Comparison of ENCODE assay signal across 16 cellular contexts in the genomic region with DNA sequence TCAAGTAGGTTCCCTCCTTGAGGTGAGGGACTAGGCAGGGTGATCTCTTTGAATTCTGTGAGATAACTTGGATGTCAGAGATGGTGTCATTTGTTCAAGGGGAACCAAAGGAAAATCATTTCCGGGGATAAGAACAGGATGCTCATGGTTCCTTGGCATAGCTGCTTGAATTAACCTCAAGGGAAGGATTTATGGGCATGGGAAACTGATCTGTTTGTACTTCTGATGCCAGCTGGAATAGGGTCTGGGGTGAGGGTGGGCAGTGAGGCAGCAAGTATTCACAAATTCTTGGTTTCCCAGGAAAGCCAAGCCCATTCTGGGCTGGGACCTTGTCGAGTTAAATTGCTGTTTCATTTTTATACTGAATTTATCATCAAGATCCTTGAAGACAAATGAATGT. TPM values are rescaled to one million over a fixed set of nuclear protein-coding genes. Genes with fewer than 3 reads are reported as not detected.
DNase-seq lines count a peak whose midpoint lies in the region; ATAC-seq and TF ChIP-seq lines count a peak whose summit lies in the region.
"Had no signal": no experiment of that assay in that cellular context is flagged by ENCODE, and none has a peak within 500 bp of the region (broad histone marks: within the 10 kb centered on the region; RNA-seq: fewer than 3 reads in every experiment).

No MANE protein-coding gene starts in this region.

- H3K27me3 Mint-ChIP-seq in HFFc6 (ENCODE audit: insufficient read depth) (no peaks in the 10 kb centered on the region), nephron (ENCODE audit: low read depth) (no peaks in the 10 kb centered on the region)
- H3K27me3 Mint-ChIP-seq in central memory CD8-positive, alpha-beta T cell = no peaks in the 10 kb centered on the region

- H3K4me3 ChIP-seq in BLaER1 treated with 17β-estradiol and CSF1 and Interleukin-3, amounts not matched to agents 10 nM and 100 nM = no peak overlapping the region
- H3K4me3 ChIP-seq in testis = no peak overlapping the region

- H4K20me1 ChIP-seq in BLaER1 treated with 17β-estradiol and CSF1 and Interleukin-3, amounts not matched to agents 10 nM and 100 nM = peaks cover 0 to 16% (median 0%) of the 10 kb centered on the region in 11 experiments; a peak in 2 of 22 replicates

- DNase-seq in HFFc6 = no peak
- DNase-seq in central memory CD8-positive, alpha-beta T cell (ENCODE audit: low spot score in 2 of 2) = no peak
- no peak for DNase-seq in activated effector memory CD4-positive, alpha-beta T cell treated with Interleukin-2 at 50 U/mL for 16 hours
- DNase-seq in C1 segment of cervical spinal cord (lab: John Stamatoyannopoulos, UW) = no peak
- DNase-seq in NCI-H2107 (lab: John Stamatoyannopoulos, UW) = no peak
- no peak for DNase-seq in testis
- DNase-seq: activated effector memory CD4-positive, alpha-beta T cell treated with anti-CD3 and anti-CD28 coated beads, Interleukin-2, amount 50 U/mL, for 16 hours; DMS153; effector CD4-positive, alpha-beta T cell; H7; hypothalamus; left cardiac atrium; NCI-H1930; PC-3 had no signal

- peaks cover 18 to 38% (median 30%) of the 10 kb centered on the region in 10 experiments for H3K4me1 ChIP-seq in BLaER1 treated with 17β-estradiol and CSF1 and Interleukin-3, amounts not matched to agents 10 nM and 100 nM
- peaks cover 8% of the 10 kb centered on the region for H3K4me1 ChIP-seq in testis

- peaks cover 60 to 99% (median 90%) of the 10 kb centered on the region in 11 experiments for H3K36me3 ChIP-seq in BLaER1 treated with 17β-estradiol and CSF1 and Interleukin-3, amounts not matched to agents 10 nM and 100 nM
- no peaks in the 10 kb centered on the region for H3K36me3 ChIP-seq in testis (ENCODE audit: low read depth, missing control alignments)

- H3K4me2 ChIP-seq in BLaER1 treated with 17β-estradiol and CSF1 and Interleukin-3, amounts not matched to agents 10 nM and 100 nM = peak overlapping the region; percentile 28 to 71 (median 57)

- ATAC-seq in central memory CD8-positive, alpha-beta T cell (replicated peaks; ENCODE audit: extremely low read depth, poor library complexity, severe bottlenecking) = no peak

- H3K27ac Mint-ChIP-seq in HFFc6 (peak overlapping the region; percentile 40), nephron (peak overlapping the region; percentile 32 to 89 (median 38))
- H3K27ac Mint-ChIP-seq in central memory CD8-positive, alpha-beta T cell (ENCODE audit: low read depth) = peak overlapping the region; percentile 4

- no peaks in the 10 kb centered on the region for H3K9me3 Mint-ChIP-seq in HFFc6
- no peaks in the 10 kb centered on the region for H3K9me3 Mint-ChIP-seq in central memory CD8-positive, alpha-beta T cell
- H3K9me3 Mint-ChIP-seq in nephron = no peaks in the 10 kb centered on the region

- peak overlapping the region in 4 of 11 experiments; percentile 5 to 55 (median 30); a peak in 6 of 22 replicates for H3K27ac ChIP-seq in BLaER1 treated with 17β-estradiol and CSF1 and Interleukin-3, amounts not matched to agents 10 nM and 100 nM
- H3K27ac ChIP-seq in testis = no peak overlapping the region

- H3K4me3 Mint-ChIP-seq in HFFc6 (no peak overlapping the region), nephron (no peak overlapping the region)
- H3K4me3 Mint-ChIP-seq in central memory CD8-positive, alpha-beta T cell = no peak overlapping the region

- no peak overlapping the region for H3K9ac ChIP-seq in BLaER1 treated with 17β-estradiol and CSF1 and Interleukin-3, amounts not matched to agents 10 nM and 100 nM

- no peak for TF ChIP-seq CTCF in HFFc6 (IDR thresholded peaks at IDR 0.05)
- TF ChIP-seq CTCF in nephron (IDR thresholded peaks at IDR 0.05; ENCODE audit: unreplicated experiment in 3 of 3) = no peak
- TF ChIP-seq CTCF in testis (IDR thresholded peaks at IDR 0.05) = no peak

- intact Hi-C loops in testis (cut with DNase I; ENCODE audit: low total_unique reads) = no loop called here

- WGBS in testis, 2 donors = 73 to 89% methylated on average over 2 of the region's 2 CpGs

- H3K36me3 Mint-ChIP-seq in HFFc6 (ENCODE audit: low read depth) = peaks cover 22% of the 10 kb centered on the region
- peaks cover 23% of the 10 kb centered on the region for H3K36me3 Mint-ChIP-seq in central memory CD8-positive, alpha-beta T cell (ENCODE audit: insufficient read depth)
- H3K36me3 Mint-ChIP-seq in nephron (ENCODE audit: low read depth) = peaks cover 60% of the 10 kb centered on the region

- H3K9me3 ChIP-seq in BLaER1 treated with 17β-estradiol and CSF1 and Interleukin-3, amounts not matched to agents 10 nM and 100 nM (replicated peaks in 1 of 11) = no peaks in the 10 kb centered on the region
- H3K9me3 ChIP-seq in testis = no peaks in the 10 kb centered on the region

- peaks cover 21% of the 10 kb centered on the region for H3K4me1 Mint-ChIP-seq in HFFc6 (ENCODE audit: low read depth)
- peaks cover 25% of the 10 kb centered on the region for H3K4me1 Mint-ChIP-seq in central memory CD8-positive, alpha-beta T cell
- peaks cover 17% of the 10 kb centered on the region for H3K4me1 Mint-ChIP-seq in nephron

- TF ChIP-seq POLR2A in testis (IDR thresholded peaks at IDR 0.05) = no peak

- no peaks in the 10 kb centered on the region for H3K27me3 ChIP-seq in BLaER1 treated with 17β-estradiol and CSF1 and Interleukin-3, amounts not matched to agents 10 nM and 100 nM
- no peaks in the 10 kb centered on the region for H3K27me3 ChIP-seq in testis

RNA-seq across cellular contexts. Expression of a gene that starts 14.1 kb away (rescaled TPM):
- 10 to 100 TPM; 33.6 to 43.8 (median 36.4) TPM for total RNA-seq in HFFc6 (2021; fragmentation: NEBNext Ultra II Directional; extraction: Animal tissue kit (Norgen Biotek cat#: 25700))
- total RNA-seq in testis = 100 to 1,000 TPM; 113 to 121 TPM
- polyA plus RNA-seq in testis (ENCODE audit: insufficient read depth, low read depth, low replicate concordance) = 66.1 TPM

RNA-seq across cellular contexts. Expression of a gene that starts 33.3 kb away (rescaled TPM):
- 1 to 10 TPM; 5.0 to 7.0 (median 6.1) TPM for total RNA-seq in HFFc6 (2021; fragmentation: NEBNext Ultra II Directional; extraction: Animal tissue kit (Norgen Biotek cat#: 25700))
- 10 to 100 TPM; 38.5 to 54.9 TPM for total RNA-seq in testis
- polyA plus RNA-seq in testis (ENCODE audit: insufficient read depth, low read depth, low replicate concordance) = 83.3 TPM

Comparison
In these comparisons a context has a peak if more than half of its experiments do, and no peak if none do; other contexts are left out.
1. RNA of a gene that starts 33.3 kb away (total RNA-seq): 38.5 to 54.9 TPM in testis; 5.0 to 7.0 TPM in HFFc6; every median in the first group is over 4 times any median in the second.
2. Peak in every context shown above with its lines, with median percentiles within 50 percentile points of each other: H3K27ac Mint-ChIP-seq.